In genomic region chr7:143519411-143520131, GRCh38 we compare ENCODE assay signal across 11 cellular contexts. TPM values are rescaled to one million over a fixed set of nuclear protein-coding genes. Genes with fewer than 3 reads are reported as not detected.
A peak's percentile ranks its signal among the peaks of the same experiment; 100 is the strongest.
DNase-seq lines count a peak whose midpoint lies in the region; ATAC-seq and TF ChIP-seq lines count a peak whose summit lies in the region.
"Had no signal": no experiment of that assay in that cellular context is flagged by ENCODE, and none has a peak within 500 bp of the region (broad histone marks: within the 10 kb centered on the region; RNA-seq: fewer than 3 reads in every experiment).

No MANE protein-coding gene starts in this region.

- H3K56ac ChIP-seq in IMR-90 (ENCODE audit: extremely low read depth, insufficient read depth, low read length) = no peak overlapping the region

- H4K20me1 ChIP-seq in IMR-90 (ENCODE audit: insufficient read depth, low read length) = no peaks in the 10 kb centered on the region
- H4K20me1 ChIP-seq in SK-N-SH (ENCODE audit: insufficient read depth) = no peaks in the 10 kb centered on the region
- no peaks in the 10 kb centered on the region for H4K20me1 ChIP-seq in smooth muscle cell (ENCODE audit: low read depth)

- no peak overlapping the region for H4K91ac ChIP-seq in IMR-90 (ENCODE audit: insufficient read depth, low read depth, low read length)

- no peak overlapping the region for H2AK9ac ChIP-seq in IMR-90 (replicated peaks; ENCODE audit: low read depth, low read length, poor library complexity)

- H3K9me3 ChIP-seq in IMR-90 (ENCODE audit: control insufficient read depth, insufficient read depth, low read length) (no peaks in the 10 kb centered on the region), SK-N-SH (no peaks in the 10 kb centered on the region), smooth muscle cell (replicated peaks; ENCODE audit: low read depth) (no peaks in the 10 kb centered on the region)

- H3K4ac ChIP-seq in IMR-90 (ENCODE audit: low read depth, low read length) = no peak overlapping the region

- H3K27me3 ChIP-seq in IMR-90 (ENCODE audit: control insufficient read depth, insufficient read depth, low read length) = peaks cover 3% of the 10 kb centered on the region
- H3K27me3 ChIP-seq in SK-N-SH (ENCODE audit: insufficient read depth) = no peaks in the 10 kb centered on the region
- H3K27me3 ChIP-seq in smooth muscle cell (ENCODE audit: low read depth) = no peaks in the 10 kb centered on the region

- DNase-seq in IMR-90 (peak; percentile 68), SK-N-SH (no peak), fibroblast of pulmonary artery (ENCODE audit: low read depth) (peak; percentile 79), smooth muscle cell (lab: John Stamatoyannopoulos, UW; ENCODE audit: unreplicated experiment) (no peak), omental fat pad (ENCODE audit: low spot score) (no peak), NCI-H146 (lab: John Stamatoyannopoulos, UW) (no peak)
- DNase-seq: activated naive CD8-positive, alpha-beta T cell treated with anti-CD3 and anti-CD28 coated beads for 36 hours; effector memory CD4-positive, alpha-beta T cell; NCI-H1048 had no signal

- peak overlapping the region; percentile 48 for H2AFZ ChIP-seq in IMR-90 (replicated peaks; ENCODE audit: low read length, poor library complexity)
- peak overlapping the region; percentile 61; the same call in 1 of the 2 replicates for H2AFZ ChIP-seq in SK-N-SH (ENCODE audit: low read depth)
- no peak overlapping the region for H2AFZ ChIP-seq in smooth muscle cell (ENCODE audit: low read depth)

- H3K9me1 ChIP-seq in IMR-90 (ENCODE audit: insufficient read depth, low read length) = no peaks in the 10 kb centered on the region

- H2BK15ac ChIP-seq in IMR-90 (ENCODE audit: low read depth, low read length) = no peak overlapping the region

- H3K14ac ChIP-seq in IMR-90 (replicated peaks; ENCODE audit: low read depth, low read length) = no peak overlapping the region

- H3K79me2 ChIP-seq in SK-N-SH (ENCODE audit: insufficient read depth) (no peaks in the 10 kb centered on the region), smooth muscle cell (ENCODE audit: low read depth) (no peaks in the 10 kb centered on the region)

- H3K9me2 ChIP-seq in SK-N-SH = no peaks in the 10 kb centered on the region

- no TSS peak for BruUV-seq in IMR-90 (replicated peaks; lab: Mats Ljungman, UMichigan)

- H2BK5ac ChIP-seq in IMR-90 (ENCODE audit: low read depth, low read length, poor library complexity, severe bottlenecking) = no peak overlapping the region

- no peak overlapping the region for H2AK5ac ChIP-seq in IMR-90 (ENCODE audit: low read depth, low read length)

- no peak overlapping the region for H4K8ac ChIP-seq in IMR-90 (ENCODE audit: low read depth in 2 of 2, low read length in 2 of 2)

- dilution Hi-C loops in IMR-90 (cut with HindIII; ENCODE audit: low sequenced_read_pairs, unreplicated experiment) = no loop called here

- no peak overlapping the region for H4K5ac ChIP-seq in IMR-90 (ENCODE audit: low read depth, low read length)

- 50% methylated on average over 1 of the region's 7 CpGs; no CpG with 5 or more reads in 1 of the 2 experiments for WGBS in IMR-90 (ENCODE audit: extremely low coverage in 2 of 2, insufficient read length in 1 of 2), 2 experiments
- WGBS in SK-N-SH (ENCODE audit: low lambda C conversion rate) = 25% methylated on average over 7 of the region's 7 CpGs
- 68% methylated on average over 7 of the region's 7 CpGs for WGBS in smooth muscle cell (ENCODE audit: low lambda C conversion rate)

- H3K9ac ChIP-seq in IMR-90 (ENCODE audit: low read depth, low read length) (no peak overlapping the region), SK-N-SH (peak overlapping the region; percentile 52), smooth muscle cell (ENCODE audit: low read depth) (peak overlapping the region; percentile 18)

- H3K4me2 ChIP-seq in IMR-90 (ENCODE audit: low read depth, low read length) (no peak overlapping the region), SK-N-SH (peak overlapping the region; percentile 69), smooth muscle cell (peak overlapping the region; percentile 30)

- in situ Hi-C loops in IMR-90 (cut with MboI; ENCODE audit: low sequenced_read_pairs) = no loop called here

- H3K79me1 ChIP-seq in IMR-90 (ENCODE audit: low read depth in 1 of 2, low read length in 2 of 2) = no peaks in the 10 kb centered on the region

- TF ChIP-seq CTCF in IMR-90 (conservative IDR thresholded peaks at IDR 0.05; ENCODE audit: low read depth, low read length) = no peak
- no peak for TF ChIP-seq CTCF in SK-N-SH (IDR thresholded peaks at IDR 0.05)
- no peak for TF ChIP-seq CTCF in fibroblast of pulmonary artery (IDR thresholded peaks at IDR 0.05; ENCODE audit: low read length, missing control alignments)
- no peak for TF ChIP-seq CTCF in smooth muscle cell (IDR thresholded peaks at IDR 0.05; ENCODE audit: borderline replicate concordance, insufficient read depth, poor library complexity, severe bottlenecking)
- TF ChIP-seq CTCF in omental fat pad (IDR thresholded peaks at IDR 0.05) = no peak

- POLR2A ChIA-PET in IMR-90 (lab: Charles Lee; ENCODE audit: unreplicated experiment) (no interaction called here), SK-N-SH (lab: Yijun Ruan, JAX) (no interaction called here)

- H3K4me3 ChIP-seq in IMR-90 (ENCODE audit: insufficient read depth, low read depth, low read length) (no peak overlapping the region), SK-N-SH (ENCODE audit: low read depth in 2 of 2, low read length in 1 of 2) (peak overlapping the region; percentile 33 to 36), fibroblast of pulmonary artery (replicated peaks; ENCODE audit: low read depth, low read length) (no peak overlapping the region), smooth muscle cell (no peak overlapping the region)

- H2BK20ac ChIP-seq in IMR-90 (ENCODE audit: low read depth, low read length) = no peak overlapping the region

- H3F3A ChIP-seq in SK-N-SH (replicated peaks; ENCODE audit: insufficient read depth) (peaks cover 27% of the 10 kb centered on the region), smooth muscle cell (ENCODE audit: low read depth) (peaks cover 16% of the 10 kb centered on the region)

- TF ChIP-seq RAD21 in IMR-90 (IDR thresholded peaks at IDR 0.05; ENCODE audit: low read length) = no peak
- no peak for TF ChIP-seq RAD21 in SK-N-SH (IDR thresholded peaks at IDR 0.05; ENCODE audit: low read length)

- CTCF ChIA-PET in IMR-90 (lab: Yijun Ruan, JAX) = no interaction called here
- CTCF ChIA-PET in SK-N-SH (lab: Yijun Ruan, JAX) = interaction anchor here (1.7 kb wide), 1 partner anchor 103 kb away, joined by 4 read pairs; no protein-coding TSS in a partner anchor

- H3K4me1 ChIP-seq in IMR-90 (ENCODE audit: control insufficient read depth, insufficient read depth, low read length) (peaks cover 2% of the 10 kb centered on the region; the same call in 1 of the 2 replicates), SK-N-SH (ENCODE audit: control insufficient read depth in 1 of 2, insufficient read depth in 2 of 2, low read depth in 1 of 2, low read length in 1 of 2) (peaks cover 0 to 34% of the 10 kb centered on the region in 2 experiments), smooth muscle cell (ENCODE audit: low read depth) (peaks cover 7% of the 10 kb centered on the region)

- TF ChIP-seq POLR2A in IMR-90 (IDR thresholded peaks at IDR 0.05; ENCODE audit: low read depth, low read length) = no peak

- no peak overlapping the region for H3K18ac ChIP-seq in IMR-90 (ENCODE audit: low read depth, low read length)

- H3K27ac ChIP-seq in IMR-90 (ENCODE audit: insufficient read depth, low read length) (no peak overlapping the region), SK-N-SH (ENCODE audit: low read depth in 2 of 2, low read length in 1 of 2) (peak overlapping the region; percentile 45 to 97), smooth muscle cell (ENCODE audit: low read depth) (peak overlapping the region; percentile 61)

- ATAC-seq in IMR-90 (ENCODE audit: low read depth) = no peak
- no peak for ATAC-seq in activated CD4-positive, CD25-positive, alpha-beta regulatory T cell treated with anti-CD3 and anti-CD28 coated beads, Interleukin-2, amount 50 U/mL, for 24 hours
- ATAC-seq in omental fat pad (ENCODE audit: low FRiP score) = no peak

- intact Hi-C loops in IMR-90 (cut with micrococcal nuclease) = no loop called here

- H2BK120ac ChIP-seq in IMR-90 (ENCODE audit: low read depth, low read length) = no peak overlapping the region

- no peak overlapping the region for H3K23ac ChIP-seq in IMR-90 (ENCODE audit: low read depth, low read length)

- TF ChIP-seq EP300 in SK-N-SH (IDR thresholded peaks at IDR 0.05; ENCODE audit: borderline replicate concordance in 1 of 2, low read depth in 1 of 2, low read length in 1 of 2) = peak in 1 of 2 experiments; percentile 72; a peak in 1 of 4 replicates

- no peaks in the 10 kb centered on the region for H3K36me3 ChIP-seq in IMR-90 (ENCODE audit: control insufficient read depth, insufficient read depth, low read length)
- H3K36me3 ChIP-seq in SK-N-SH (replicated peaks in 1 of 2; ENCODE audit: control insufficient read depth in 1 of 2, insufficient read depth in 2 of 2, low read length in 1 of 2) = no peaks in the 10 kb centered on the region
- H3K36me3 ChIP-seq in smooth muscle cell (ENCODE audit: low read depth) = no peaks in the 10 kb centered on the region

TF ChIP-seq in IMR-90, 13 proteins besides CTCF, POLR2A, EP300 and RAD21 (continues in another document):
- TF ChIP-seq RCOR1 (IDR thresholded peaks at IDR 0.05; ENCODE audit: insufficient replicate concordance, low read length) = no peak
- TF ChIP-seq BHLHE40 (IDR thresholded peaks at IDR 0.05; ENCODE audit: low read depth, low read length) = no peak

TF ChIP-seq in SK-N-SH, 30 proteins besides CTCF, POLR2A, EP300 and RAD21 (continues in another document):
- no peak for TF ChIP-seq TEAD4 (IDR thresholded peaks at IDR 0.05; ENCODE audit: borderline replicate concordance, insufficient read depth)

RNA-seq across cellular contexts. Expression of gene TAS2R41, which starts 41.9 kb away (rescaled TPM):
- total RNA-seq in IMR-90 (2012; rRNA removed) (not detected in 2 replicates), smooth muscle cell (not detected in 2 replicates), omental fat pad (not detected)
- polyA plus RNA-seq in IMR-90 (2012; rRNA removed) (not detected in 2 replicates), SK-N-SH (2012; rRNA removed) (not detected in 2 replicates), smooth muscle cell (not detected in 2 replicates)
- not detected in 2 replicates for polyA plus RNA-seq in IMR-90 (2012; cell fraction: cytosol; rRNA removed)
- polyA plus RNA-seq in IMR-90 (2012; cell fraction: nucleus; rRNA removed; ENCODE audit: low replicate concordance) = not detected in 2 replicates
- not detected in 2 replicates for polyA plus RNA-seq in SK-N-SH (2012; cell fraction: cytosol; rRNA removed)
- not detected in 2 replicates for polyA plus RNA-seq in SK-N-SH (2012; cell fraction: nucleus; rRNA removed)
- total RNA-seq: activated naive CD8-positive, alpha-beta T cell treated with anti-CD3 and anti-CD28 coated beads for 36 hours; T-helper 1 cell treated with Interleukin-12 subunit alpha and Interleukin-12 subunit beta and Interleukin-4 antibody, amounts not matched to agents 30 ng/mL and 1 ng/mL, for 36 hours had no signal

RNA-seq across cellular contexts. Expression of gene CTAGE15, which starts 52.0 kb away (rescaled TPM):
- total RNA-seq in IMR-90 (2012; rRNA removed) = under 0.01 TPM in 1 of 2 replicates, not detected in the other
- not detected in 2 replicates for polyA plus RNA-seq in IMR-90 (2012; rRNA removed)
- not detected in 2 replicates for polyA plus RNA-seq in IMR-90 (2012; cell fraction: cytosol; rRNA removed)
- polyA plus RNA-seq in IMR-90 (2012; cell fraction: nucleus; rRNA removed; ENCODE audit: low replicate concordance) = 0.07 TPM in 1 of 2 replicates, not detected in the other
- polyA plus RNA-seq in SK-N-SH (2012; rRNA removed) = 0.07 TPM in 1 of 2 replicates, not detected in the other
- polyA plus RNA-seq in SK-N-SH (2012; cell fraction: cytosol; rRNA removed) = not detected in 2 replicates
- 0.13 and 0.14 TPM in 2 replicates for polyA plus RNA-seq in SK-N-SH (2012; cell fraction: nucleus; rRNA removed)
- 0.18 and 1.8 TPM in 2 replicates for total RNA-seq in smooth muscle cell
- 0.14 and 0.15 TPM in 2 replicates for polyA plus RNA-seq in smooth muscle cell
- total RNA-seq in omental fat pad = 1 to 10 TPM in 1 of 4 donors, under 1 TPM in 2, not detected in 1; 0.74 to 1.3 (median 0.79) TPM

Comparison
In these comparisons a context has a peak if more than half of its experiments do, and no peak if none do; other contexts are left out.
1. DNase-seq: peak in IMR-90 (single experiment) and fibroblast of pulmonary artery (single experiment); none in SK-N-SH (single experiment), smooth muscle cell (single experiment), omental fat pad (single experiment) and NCI-H146 (single experiment).
2. H3K4me3 ChIP-seq: peak in SK-N-SH (2 of 2); none in IMR-90 (single experiment), fibroblast of pulmonary artery (single experiment) and smooth muscle cell (single experiment).